In the genomic region with DNA sequence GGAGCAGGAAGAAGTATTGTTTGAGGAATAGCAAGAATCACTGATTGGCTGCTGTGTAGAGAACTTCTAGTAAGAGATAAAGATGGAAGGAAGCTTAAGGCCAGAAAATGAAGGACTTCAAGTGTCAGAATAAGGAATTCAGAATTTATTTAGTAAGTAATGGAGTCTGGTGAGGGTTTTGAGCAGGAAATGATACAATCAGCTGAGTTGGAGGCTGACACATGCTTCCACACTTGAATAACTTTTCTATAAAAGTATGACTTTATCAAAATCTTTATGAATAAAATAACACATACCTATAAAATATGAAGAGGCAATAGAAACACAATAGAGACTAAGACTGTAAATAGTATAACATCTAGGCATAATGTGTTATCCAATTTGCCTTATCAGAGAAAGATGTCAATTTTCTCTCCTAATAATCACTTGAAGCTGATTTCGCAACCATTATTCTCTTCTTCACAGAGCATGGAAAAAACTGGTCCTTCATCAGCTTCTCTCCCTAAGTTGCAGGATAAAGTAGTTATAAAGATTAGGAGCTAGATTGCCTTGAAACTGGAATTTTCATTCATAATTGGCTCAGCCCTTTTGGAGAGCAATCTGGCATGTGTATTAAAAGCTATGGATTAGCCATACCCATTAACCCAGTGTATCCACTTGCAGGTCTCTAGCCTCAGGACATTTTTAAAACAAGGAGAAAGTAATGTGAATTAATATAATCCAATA, we compare ENCODE assay signal across 14 cellular contexts.
"Had no signal": no experiment of that assay in that cellular context is flagged by ENCODE, and none has a peak within 500 bp of the region (broad histone marks: within the 10 kb centered on the region; RNA-seq: fewer than 3 reads in every experiment).

No MANE protein-coding gene starts in this region.

- DNase-seq: activated CD4-positive, alpha-beta T cell treated with anti-CD3 and anti-CD28 coated beads, Interleukin-2, amount 50 U/mL, for 48 hours; activated gamma-delta T cell; activated naive CD8-positive, alpha-beta T cell treated with anti-CD3 and anti-CD28 coated beads for 36 hours; activated T-cell treated with anti-CD3 and anti-CD28 coated beads, Interleukin-2, amount 50 U/mL, for 48 hours; dorsolateral prefrontal cortex; heart right ventricle; left ventricle myocardium superior; stimulated activated CD4-positive, alpha-beta T cell treated with anti-CD3 and anti-CD28 coated beads, Interleukin-15, amount 100 ng/mL, for 24 hours; stimulated activated CD4-positive, alpha-beta T cell treated with anti-CD3 and anti-CD28 coated beads, Interleukin-4, amount 100 ng/mL, for 24 hours; stimulated activated naive CD8-positive, alpha-beta T cell treated with anti-CD3 and anti-CD28 coated beads, Interleukin-15, amount 100 ng/mL, for 72 hours; testis; upper lobe of right lung had no signal

- H3K4me3 ChIP-seq: dorsolateral prefrontal cortex, heart right ventricle, testis, upper lobe of right lung had no signal

- H3K27ac ChIP-seq: heart right ventricle, testis, upper lobe of right lung had no signal

- H3K27me3 ChIP-seq: dorsolateral prefrontal cortex, heart right ventricle, testis, upper lobe of right lung had no signal

- FAIRE-seq: keratinocyte had no signal

- ATAC-seq: activated CD4-positive, CD25-positive, alpha-beta regulatory T cell treated with anti-CD3 and anti-CD28 coated beads, Interleukin-2, amount 50 U/mL, for 24 hours; heart right ventricle; left ventricle myocardium superior; stimulated activated naive CD8-positive, alpha-beta T cell treated with anti-CD3 and anti-CD28 coated beads, Interleukin-15, amount 100 ng/mL, for 72 hours; upper lobe of right lung had no signal

- H3K36me3 ChIP-seq: heart right ventricle, upper lobe of right lung had no signal

- H3K9me3 ChIP-seq: heart right ventricle, testis, upper lobe of right lung had no signal
